In the genomic region with DNA sequence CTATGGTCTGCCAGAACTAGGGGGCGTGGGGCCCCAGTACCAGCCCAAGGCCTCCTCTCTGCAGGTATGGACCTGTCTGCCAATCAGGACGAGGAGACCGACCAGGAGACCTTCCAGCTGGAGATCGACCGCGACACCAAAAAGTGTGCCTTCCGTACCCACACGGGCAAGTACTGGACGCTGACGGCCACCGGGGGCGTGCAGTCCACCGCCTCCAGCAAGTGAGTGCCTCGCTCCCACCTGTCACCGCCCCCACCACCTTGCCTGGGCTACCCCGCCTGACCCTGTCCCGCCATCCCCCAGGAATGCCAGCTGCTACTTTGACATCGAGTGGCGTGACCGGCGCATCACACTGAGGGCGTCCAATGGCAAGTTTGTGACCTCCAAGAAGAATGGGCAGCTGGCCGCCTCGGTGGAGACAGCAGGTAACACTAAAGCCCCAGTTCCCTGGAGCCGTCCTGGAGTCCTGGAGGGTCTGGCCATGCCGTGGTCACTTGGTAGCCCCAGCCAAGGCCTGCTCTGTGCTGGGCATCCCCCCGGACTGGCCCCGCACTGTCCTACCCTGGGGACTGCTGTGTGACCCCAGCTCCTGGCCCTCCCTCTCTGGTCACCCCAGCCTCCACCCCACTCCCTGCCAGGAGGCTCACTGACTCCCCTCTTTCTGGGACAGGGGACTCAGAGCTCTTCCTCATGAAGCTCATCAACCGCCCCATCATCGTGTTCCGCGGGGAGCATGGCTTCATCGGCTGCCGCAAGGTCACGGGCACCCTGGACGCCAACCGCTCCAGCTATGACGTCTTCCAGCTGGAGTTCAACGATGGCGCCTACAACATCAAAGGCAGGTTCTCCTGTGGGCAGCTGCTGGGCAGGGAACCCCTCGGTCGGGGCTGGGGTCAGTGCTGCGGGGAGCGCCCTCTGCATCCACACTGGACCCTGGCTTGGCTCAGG, we compare ENCODE assay signal across 33 cellular contexts. TPM values are rescaled to one million over a fixed set of nuclear protein-coding genes. Genes with fewer than 3 reads are reported as not detected.
A peak's percentile ranks its signal among the peaks of the same experiment; 100 is the strongest.
DNase-seq lines count a peak whose midpoint lies in the region; ATAC-seq and TF ChIP-seq lines count a peak whose summit lies in the region.
"Had no signal": no experiment of that assay in that cellular context is flagged by ENCODE, and none has a peak within 500 bp of the region (broad histone marks: within the 10 kb centered on the region; RNA-seq: fewer than 3 reads in every experiment).

No MANE protein-coding gene starts in this region.

- H3K4me1 ChIP-seq in IMR-90 (ENCODE audit: control insufficient read depth, insufficient read depth, low read length): peaks cover 7% of the 10 kb centered on the region

- peaks cover 83% of the 10 kb centered on the region for H4K20me1 ChIP-seq in IMR-90 (ENCODE audit: insufficient read depth, low read length)

- peaks cover 27% of the 10 kb centered on the region for H3K4me1 Mint-ChIP-seq in endothelial cell (ENCODE audit: unreplicated experiment)
- H3K4me1 Mint-ChIP-seq in stimulated activated effector memory CD8-positive, alpha-beta T cell treated with anti-CD3 and anti-CD28 coated beads, Interleukin-12 subunit alpha, Interleukin-12 subunit beta, amount 100 ng/mL, for 72 hours: no peaks in the 10 kb centered on the region
- H3K4me1 Mint-ChIP-seq: activated B cell treated with CpG ODN at 0.5 μM for 24 hours; activated CD8-positive, alpha-beta memory T cell treated with anti-CD3 and anti-CD28 coated beads, Interleukin-2, amount 10 ng/mL, durations not matched to agents 7 days and 5 days; activated naive CD8-positive, alpha-beta T cell treated with anti-CD3 and anti-CD28 coated beads, Interleukin-2, amount 50 U/mL, for 24 hours had no signal

- TF ChIP-seq CTCF in IMR-90 (conservative IDR thresholded peaks at IDR 0.05; ENCODE audit: low read depth, low read length) (no peak), endothelial cell (IDR thresholded peaks at IDR 0.05; ENCODE audit: unreplicated experiment) (no peak)

- H3K4me3 Mint-ChIP-seq in endothelial cell (ENCODE audit: unreplicated experiment): peak overlapping the region; percentile 47
- H3K4me3 Mint-ChIP-seq in stimulated activated effector memory CD8-positive, alpha-beta T cell treated with anti-CD3 and anti-CD28 coated beads, Interleukin-12 subunit alpha, Interleukin-12 subunit beta, amount 100 ng/mL, for 72 hours: no peak overlapping the region
- H3K4me3 Mint-ChIP-seq: activated B cell treated with CpG ODN at 0.5 μM for 24 hours; activated CD8-positive, alpha-beta memory T cell treated with anti-CD3 and anti-CD28 coated beads, Interleukin-2, amount 10 ng/mL, durations not matched to agents 7 days and 5 days; activated naive CD8-positive, alpha-beta T cell treated with anti-CD3 and anti-CD28 coated beads, Interleukin-2, amount 50 U/mL, for 24 hours; CD14-positive monocyte; effector memory CD8-positive, alpha-beta T cell had no signal

- no peak overlapping the region for H4K5ac ChIP-seq in IMR-90 (ENCODE audit: low read depth, low read length)

- H4K8ac ChIP-seq in IMR-90 (ENCODE audit: low read depth in 2 of 2, low read length in 2 of 2): no peak overlapping the region

- no peaks in the 10 kb centered on the region for H3K9me3 Mint-ChIP-seq in endothelial cell (ENCODE audit: unreplicated experiment)
- no peaks in the 10 kb centered on the region for H3K9me3 Mint-ChIP-seq in stimulated activated effector memory CD8-positive, alpha-beta T cell treated with anti-CD3 and anti-CD28 coated beads, Interleukin-12 subunit alpha, Interleukin-12 subunit beta, amount 100 ng/mL, for 72 hours
- H3K9me3 Mint-ChIP-seq: activated B cell treated with CpG ODN at 0.5 μM for 24 hours; activated naive CD8-positive, alpha-beta T cell treated with anti-CD3 and anti-CD28 coated beads, Interleukin-2, amount 50 U/mL, for 24 hours; effector memory CD8-positive, alpha-beta T cell had no signal

- no TSS peak for BruUV-seq in IMR-90 (replicated peaks; lab: Mats Ljungman, UMichigan)

- no peak overlapping the region for H3K18ac ChIP-seq in IMR-90 (ENCODE audit: low read depth, low read length)

- no peak overlapping the region for H3K27ac ChIP-seq in IMR-90 (ENCODE audit: insufficient read depth, low read length)
- H3K27ac ChIP-seq: KMS-11, left ventricle myocardium inferior, neutrophil, transverse colon had no signal

- peaks cover 20% of the 10 kb centered on the region for H3K27me3 Mint-ChIP-seq in endothelial cell (ENCODE audit: unreplicated experiment)
- H3K27me3 Mint-ChIP-seq: activated B cell treated with CpG ODN at 0.5 μM for 24 hours; activated CD8-positive, alpha-beta memory T cell treated with anti-CD3 and anti-CD28 coated beads, Interleukin-2, amount 10 ng/mL, durations not matched to agents 7 days and 5 days; effector memory CD8-positive, alpha-beta T cell; progenitor cell of endocrine pancreas had no signal

- H3K79me1 ChIP-seq in IMR-90 (ENCODE audit: low read depth in 1 of 2, low read length in 2 of 2): peaks cover 0 to 68% of the 10 kb centered on the region in 2 experiments; a peak in 3 of 4 replicates

- peak overlapping the region; percentile 8 for H2AK9ac ChIP-seq in IMR-90 (replicated peaks; ENCODE audit: low read depth, low read length, poor library complexity)

- H2BK5ac ChIP-seq in IMR-90 (ENCODE audit: low read depth, low read length, poor library complexity, severe bottlenecking): no peak overlapping the region

- no peak overlapping the region for H3K23ac ChIP-seq in IMR-90 (ENCODE audit: low read depth, low read length)

- no peak overlapping the region for H2AK5ac ChIP-seq in IMR-90 (ENCODE audit: low read depth, low read length)

- H3K14ac ChIP-seq in IMR-90 (replicated peaks; ENCODE audit: low read depth, low read length): no peak overlapping the region

- H2AFZ ChIP-seq in IMR-90 (replicated peaks; ENCODE audit: low read length, poor library complexity): no peak overlapping the region

- TF ChIP-seq POLR2A in IMR-90 (IDR thresholded peaks at IDR 0.05; ENCODE audit: low read depth, low read length): no peak

- no peak overlapping the region for H3K4me2 ChIP-seq in IMR-90 (ENCODE audit: low read depth, low read length)
- H3K4me2 ChIP-seq: KMS-11 had no signal

- DNase-seq in DMS53 (lab: John Stamatoyannopoulos, UW) (peak; percentile 23), DMS53 treated with DMSO at 0.1 percent for 48 hours (lab: John Stamatoyannopoulos, UW; ENCODE audit: unreplicated experiment) (no peak), IMR-90 (no peak), endothelial cell (ENCODE audit: low spot score) (no peak), Ammon's horn (ENCODE audit: low spot score) (no peak), SHP77 treated with DMSO at 0.1 percent for 48 hours (lab: John Stamatoyannopoulos, UW) (no peak)
- DNase-seq in stimulated activated effector memory CD8-positive, alpha-beta T cell treated with anti-CD3 and anti-CD28 coated beads, Interleukin-12 subunit alpha, Interleukin-12 subunit beta, amount 100 ng/mL, for 72 hours (ENCODE audit: low spot score in 2 of 2): no peak
- DNase-seq: 8988T; activated B cell treated with CpG ODN at 0.5 μM for 24 hours; activated CD4-positive, alpha-beta T cell treated with anti-CD3 and anti-CD28 coated beads, Interleukin-2, amount 50 U/mL, for 1 hour; activated CD8-positive, alpha-beta memory T cell treated with anti-CD3 and anti-CD28 coated beads, Interleukin-2, amount 10 ng/mL, durations not matched to agents 7 days and 5 days; activated gamma-delta T cell treated with Interleukin-2 at 50 U/mL for 16 hours; activated naive CD8-positive, alpha-beta T cell treated with anti-CD3 and anti-CD28 coated beads, Interleukin-2, amount 50 U/mL, for 24 hours; activated T-cell treated with anti-CD3 and anti-CD28 coated beads, Interleukin-2, amount 50 U/mL, for 48 hours; Calu3; central memory CD4-positive, alpha-beta T cell; DND-41; effector memory CD8-positive, alpha-beta T cell; head of caudate nucleus; left ventricle myocardium inferior; mesendoderm; MG63; NCI-H1930; NCI-H524 treated with DMSO at 0.1 percent for 48 hours; SIG-M5; transverse colon had no signal

- no peak overlapping the region for H2BK15ac ChIP-seq in IMR-90 (ENCODE audit: low read depth, low read length)

- H3K27me3 ChIP-seq in IMR-90 (ENCODE audit: control insufficient read depth, insufficient read depth, low read length): no peaks in the 10 kb centered on the region
- H3K27me3 ChIP-seq: MG63, transverse colon had no signal

- intact Hi-C loops in IMR-90 (cut with micrococcal nuclease): no loop called here

- dilution Hi-C loops in IMR-90 (cut with HindIII; ENCODE audit: low sequenced_read_pairs, unreplicated experiment): no loop called here

- no peak for TF ChIP-seq RAD21 in IMR-90 (IDR thresholded peaks at IDR 0.05; ENCODE audit: low read length)

- no peak overlapping the region for H2BK20ac ChIP-seq in IMR-90 (ENCODE audit: low read depth, low read length)

- H3K9ac ChIP-seq in IMR-90 (ENCODE audit: low read depth, low read length): no peak overlapping the region
- H3K9ac ChIP-seq: KMS-11 had no signal

- H3K4ac ChIP-seq in IMR-90 (ENCODE audit: low read depth, low read length): no peak overlapping the region

- CTCF ChIA-PET in IMR-90 (lab: Yijun Ruan, JAX): no interaction called here

- peaks cover 54% of the 10 kb centered on the region for H3K36me3 ChIP-seq in IMR-90 (ENCODE audit: control insufficient read depth, insufficient read depth, low read length)
- H3K36me3 ChIP-seq: neutrophil, transverse colon had no signal

- no peak overlapping the region for H4K91ac ChIP-seq in IMR-90 (ENCODE audit: insufficient read depth, low read depth, low read length)

- ATAC-seq in IMR-90 (ENCODE audit: low read depth) (no peak), HG03045 (IDR thresholded peaks at IDR 0.05; ENCODE audit: unreplicated experiment) (no peak)
- peak; percentile 6 for ATAC-seq in stimulated activated effector memory CD8-positive, alpha-beta T cell treated with anti-CD3 and anti-CD28 coated beads, Interleukin-12 subunit alpha, Interleukin-12 subunit beta, amount 100 ng/mL, for 72 hours
- ATAC-seq: activated CD8-positive, alpha-beta memory T cell treated with anti-CD3 and anti-CD28 coated beads, Interleukin-2, amount 10 ng/mL, durations not matched to agents 7 days and 5 days; activated naive CD8-positive, alpha-beta T cell treated with anti-CD3 and anti-CD28 coated beads, Interleukin-2, amount 50 U/mL, for 24 hours; effector memory CD8-positive, alpha-beta T cell; esophagus mucosa; sciatic nerve had no signal

- H3K9me3 ChIP-seq in IMR-90 (ENCODE audit: control insufficient read depth, insufficient read depth, low read length): no peaks in the 10 kb centered on the region
- H3K9me3 ChIP-seq: left ventricle myocardium inferior, MG63, neutrophil, transverse colon had no signal

- H3K27ac Mint-ChIP-seq in endothelial cell (ENCODE audit: unreplicated experiment): peak overlapping the region; percentile 80
- no peak overlapping the region for H3K27ac Mint-ChIP-seq in stimulated activated effector memory CD8-positive, alpha-beta T cell treated with anti-CD3 and anti-CD28 coated beads, Interleukin-12 subunit alpha, Interleukin-12 subunit beta, amount 100 ng/mL, for 72 hours
- H3K27ac Mint-ChIP-seq: activated B cell treated with CpG ODN at 0.5 μM for 24 hours; activated CD8-positive, alpha-beta memory T cell treated with anti-CD3 and anti-CD28 coated beads, Interleukin-2, amount 10 ng/mL, durations not matched to agents 7 days and 5 days; activated naive CD8-positive, alpha-beta T cell treated with anti-CD3 and anti-CD28 coated beads, Interleukin-2, amount 50 U/mL, for 24 hours; CD14-positive monocyte; effector memory CD8-positive, alpha-beta T cell; progenitor cell of endocrine pancreas had no signal

- H3K36me3 Mint-ChIP-seq in endothelial cell (ENCODE audit: low read depth, unreplicated experiment): peaks cover 16% of the 10 kb centered on the region
- no peaks in the 10 kb centered on the region for H3K36me3 Mint-ChIP-seq in stimulated activated effector memory CD8-positive, alpha-beta T cell treated with anti-CD3 and anti-CD28 coated beads, Interleukin-12 subunit alpha, Interleukin-12 subunit beta, amount 100 ng/mL, for 72 hours
- H3K36me3 Mint-ChIP-seq: activated CD8-positive, alpha-beta memory T cell treated with anti-CD3 and anti-CD28 coated beads, Interleukin-2, amount 10 ng/mL, durations not matched to agents 7 days and 5 days had no signal

- WGBS in IMR-90 (ENCODE audit: extremely low coverage in 2 of 2, insufficient read length in 1 of 2), 2 experiments: 96% methylated on average over 35 of the region's 44 CpGs; no CpG with 5 or more reads in 1 of the 2 experiments

- POLR2A ChIA-PET in IMR-90 (lab: Charles Lee; ENCODE audit: unreplicated experiment): no interaction called here

- in situ Hi-C loops in IMR-90 (cut with MboI; ENCODE audit: low sequenced_read_pairs): no loop called here

- H3K4me3 ChIP-seq in IMR-90 (ENCODE audit: insufficient read depth, low read depth, low read length): no peak overlapping the region
- H3K4me3 ChIP-seq: left ventricle myocardium inferior, MG63, transverse colon had no signal

- no peak overlapping the region for H2BK120ac ChIP-seq in IMR-90 (ENCODE audit: low read depth, low read length)

- peaks cover 11% of the 10 kb centered on the region for H3K9me1 ChIP-seq in IMR-90 (ENCODE audit: insufficient read depth, low read length)

- no peak overlapping the region for H3K56ac ChIP-seq in IMR-90 (ENCODE audit: extremely low read depth, insufficient read depth, low read length)

RNA-seq across cellular contexts. Expression of gene FSCN1, which starts 10.9 kb away (rescaled TPM):
- total RNA-seq in IMR-90 (2012; rRNA removed) (118 and 137 TPM in 2 replicates), endothelial cell (ENCODE audit: unreplicated experiment) (1,785 TPM)
- polyA plus RNA-seq in IMR-90 (2012; rRNA removed): 277 and 353 TPM in 2 replicates
- polyA plus RNA-seq in IMR-90 (2012; cell fraction: cytosol; rRNA removed): 217 and 436 TPM in 2 replicates
- 131 and 368 TPM in 2 replicates for polyA plus RNA-seq in IMR-90 (2012; cell fraction: nucleus; rRNA removed; ENCODE audit: low replicate concordance)

Comparison
In these comparisons a context has a peak if more than half of its experiments do, and no peak if none do; other contexts are left out.
1. RNA of gene FSCN1, which starts 10.9 kb away (total RNA-seq): 1,785 TPM in endothelial cell (single experiment); 118 to 137 TPM in IMR-90; every median in the first group is over 10 times any median in the second.